21 cellular contexts compared by ENCODE assay signal in the genomic region with DNA sequence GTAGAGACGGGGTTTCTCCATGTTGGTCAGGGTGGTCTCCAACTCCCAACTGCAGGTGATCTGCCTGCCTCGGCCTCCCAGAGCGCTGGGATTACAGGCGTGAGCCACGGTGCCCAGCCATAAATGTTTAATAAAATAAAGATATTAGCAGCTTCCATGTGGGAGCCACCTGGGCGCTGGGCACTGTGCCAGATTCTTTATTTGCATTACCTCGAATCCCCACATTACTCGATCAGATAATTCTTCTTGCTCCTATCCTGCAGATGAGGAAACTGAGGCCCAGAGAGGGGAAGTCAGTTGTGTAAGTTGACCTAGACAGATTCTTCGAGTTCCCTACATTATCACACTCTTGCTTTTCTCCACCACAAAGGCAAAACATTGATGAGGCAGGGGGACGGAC. TPM values are rescaled to one million over a fixed set of nuclear protein-coding genes. Genes with fewer than 3 reads are reported as not detected.
DNase-seq lines count a peak whose midpoint lies in the region; ATAC-seq and TF ChIP-seq lines count a peak whose summit lies in the region.
"Had no signal": no experiment of that assay in that cellular context is flagged by ENCODE, and none has a peak within 500 bp of the region (broad histone marks: within the 10 kb centered on the region; RNA-seq: fewer than 3 reads in every experiment).

No MANE protein-coding gene starts in this region.

- no peaks in the 10 kb centered on the region for H4K20me1 ChIP-seq in neural progenitor cell (ENCODE audit: low read depth)
- H4K20me1 ChIP-seq: BLaER1 treated with 17β-estradiol and CSF1 and Interleukin-3, amounts not matched to agents 10 nM and 100 nM had no signal

- peaks cover 5% of the 10 kb centered on the region for H3K4me1 ChIP-seq in neural progenitor cell
- H3K4me1 ChIP-seq: HAP-1, SJSA1 had no signal

- no peaks in the 10 kb centered on the region for H3K9me3 ChIP-seq in neural progenitor cell (ENCODE audit: low read depth)
- H3K9me3 ChIP-seq: BLaER1 treated with 17β-estradiol and CSF1 and Interleukin-3, amounts not matched to agents 10 nM and 100 nM; HAP-1; SJSA1 had no signal

- no peak overlapping the region for H3K9ac ChIP-seq in neural progenitor cell
- H3K9ac ChIP-seq: BLaER1 treated with 17β-estradiol and CSF1 and Interleukin-3, amounts not matched to agents 10 nM and 100 nM; GM23248; KMS-11 had no signal

- no peak overlapping the region for H3K27ac ChIP-seq in neural progenitor cell
- H3K27ac ChIP-seq: BLaER1 treated with 17β-estradiol and CSF1 and Interleukin-3, amounts not matched to agents 10 nM and 100 nM; GM23248; HL-60; KMS-11; SJSA1 had no signal

- no peaks in the 10 kb centered on the region for H3K36me3 Mint-ChIP-seq in neural progenitor cell
- H3K36me3 Mint-ChIP-seq in mesothelial cell of epicardium, result no peaks in the 10 kb centered on the region
- H3K36me3 Mint-ChIP-seq: CD4-positive, alpha-beta memory T cell had no signal

- ATAC-seq in left lobe of liver, result no peak
- ATAC-seq: Panc1 had no signal

- H3K27me3 Mint-ChIP-seq in neural progenitor cell (ENCODE audit: insufficient read depth, low read depth) (peaks cover 13% of the 10 kb centered on the region), mesothelial cell of epicardium (ENCODE audit: low read depth) (no peaks in the 10 kb centered on the region)

- no peak for TF ChIP-seq CTCF in neural progenitor cell (IDR thresholded peaks at IDR 0.05)
- no peak for TF ChIP-seq CTCF in mesothelial cell of epicardium (IDR thresholded peaks at IDR 0.05; ENCODE audit: unreplicated experiment)

- H3K79me2 ChIP-seq in neural progenitor cell (ENCODE audit: low read depth), result no peaks in the 10 kb centered on the region

- no peak overlapping the region for H3K4me3 Mint-ChIP-seq in neural progenitor cell
- no peak overlapping the region for H3K4me3 Mint-ChIP-seq in mesothelial cell of epicardium
- H3K4me3 Mint-ChIP-seq: CD4-positive, alpha-beta memory T cell had no signal

- DNase-seq in NCI-H748 (lab: John Stamatoyannopoulos, UW; ENCODE audit: unreplicated experiment) (peak; percentile 10), NCI-H748 treated with DMSO at 0.1 percent for 48 hours (lab: John Stamatoyannopoulos, UW) (no peak), NCI-H1105 (lab: John Stamatoyannopoulos, UW) (peak; percentile 19), NCI-H69 (lab: John Stamatoyannopoulos, UW) (peak; percentile 38), neural progenitor cell (ENCODE audit: low spot score) (no peak), mesothelial cell of epicardium (ENCODE audit: low spot score in 2 of 2, unreplicated experiment in 2 of 2) (no peak), left lobe of liver (ENCODE audit: low spot score) (no peak)
- DNase-seq: CD4-positive, alpha-beta memory T cell; GM23248; NCI-H1694; NCI-H2081 treated with DMSO at 0.1 percent for 48 hours; NCI-H226; NCI-H510A treated with DMSO at 0.1 percent for 48 hours; T-helper 9 cell had no signal

- H3K9me3 Mint-ChIP-seq in neural progenitor cell (no peaks in the 10 kb centered on the region), mesothelial cell of epicardium (no peaks in the 10 kb centered on the region)
- H3K9me3 Mint-ChIP-seq: CD4-positive, alpha-beta memory T cell had no signal

- H3F3A ChIP-seq in neural progenitor cell (ENCODE audit: low read depth), result peaks cover 18% of the 10 kb centered on the region

- H3K27ac Mint-ChIP-seq in neural progenitor cell (peak overlapping the region; percentile 12), mesothelial cell of epicardium (no peak overlapping the region)
- H3K27ac Mint-ChIP-seq: CD4-positive, alpha-beta memory T cell had no signal

- no peak overlapping the region for H3K4me3 ChIP-seq in neural progenitor cell
- H3K4me3 ChIP-seq: BLaER1 treated with 17β-estradiol and CSF1 and Interleukin-3, amounts not matched to agents 10 nM and 100 nM; GM23248; HAP-1; SJSA1 had no signal

- no peaks in the 10 kb centered on the region for H3K27me3 ChIP-seq in neural progenitor cell
- H3K27me3 ChIP-seq: BLaER1 treated with 17β-estradiol and CSF1 and Interleukin-3, amounts not matched to agents 10 nM and 100 nM; SJSA1 had no signal

- no peak overlapping the region for H2AFZ ChIP-seq in neural progenitor cell (replicated peaks)
- H2AFZ ChIP-seq: GM23248 had no signal

- no peaks in the 10 kb centered on the region for H3K36me3 ChIP-seq in neural progenitor cell
- H3K36me3 ChIP-seq: BLaER1 treated with 17β-estradiol and CSF1 and Interleukin-3, amounts not matched to agents 10 nM and 100 nM; HAP-1; SJSA1 had no signal

- H3K4me1 Mint-ChIP-seq in neural progenitor cell, result peaks cover 33% of the 10 kb centered on the region
- H3K4me1 Mint-ChIP-seq in mesothelial cell of epicardium, result peaks cover 4% of the 10 kb centered on the region
- H3K4me1 Mint-ChIP-seq: CD4-positive, alpha-beta memory T cell had no signal

- no peak overlapping the region for H3K4me2 ChIP-seq in neural progenitor cell
- H3K4me2 ChIP-seq: BLaER1 treated with 17β-estradiol and CSF1 and Interleukin-3, amounts not matched to agents 10 nM and 100 nM; KMS-11 had no signal

RNA-seq across cellular contexts. Expression of gene TENT5B, which starts 24.9 kb away (rescaled TPM):
- total RNA-seq in neural progenitor cell (ENCODE audit: low replicate concordance) (3.2 and 7.2 TPM in 2 replicates), mesothelial cell of epicardium (3.3 to 4.3 TPM (median 3.4 TPM) in 3 replicates), left lobe of liver (0.13 TPM)
- total RNA-seq: CD4-positive, alpha-beta memory T cell; T-helper 1 cell treated with Interleukin-12 subunit alpha and Interleukin-12 subunit beta and Interleukin-4 antibody, amounts not matched to agents 30 ng/mL and 1 ng/mL, for 36 hours had no signal

RNA-seq across cellular contexts. Expression of gene TRNP1, which starts 44.0 kb away (rescaled TPM):
- total RNA-seq in neural progenitor cell (ENCODE audit: low replicate concordance), result 0.59 and 2.0 TPM in 2 replicates
- total RNA-seq in mesothelial cell of epicardium, result 27.9 to 29.3 TPM (median 28.7 TPM) in 3 replicates
- 2.8 TPM for total RNA-seq in left lobe of liver
- total RNA-seq: CD4-positive, alpha-beta memory T cell had no signal

Comparison
In these comparisons a context has a peak if more than half of its experiments do, and no peak if none do; other contexts are left out.
1. DNase-seq: peak in NCI-H748 (single experiment), NCI-H1105 (single experiment) and NCI-H69 (single experiment); none in NCI-H748 treated with DMSO at 0.1 percent for 48 hours (single experiment), neural progenitor cell (single experiment), mesothelial cell of epicardium (0 of 2) and left lobe of liver (single experiment).